ENCODE assay signal across 1 cellular context in genomic region chr17:57033296-57033695, GRCh38.
TF ChIP-seq lines count a peak whose summit lies in the region.

No MANE protein-coding gene starts in this region.

TF ChIP-seq in K562, 482 proteins besides CTCF, POLR2A, EP300 and RAD21:
- TF ChIP-seq MYC (IDR thresholded peaks at IDR 0.05; ENCODE audit: low read depth, low read length) = no peak
- TF ChIP-seq MYC (CRISPR knock-in tag; IDR thresholded peaks at IDR 0.05; ENCODE audit: borderline replicate concordance, low read depth) = no peak
- TF ChIP-seq ZKSCAN8 (CRISPR knock-in tag; IDR thresholded peaks at IDR 0.05) = no peak
- TF ChIP-seq POLR2B (IDR thresholded peaks at IDR 0.05; ENCODE audit: low read depth, partially characterized antibody) = no peak
- TF ChIP-seq ZNF79 (CRISPR knock-in tag; IDR thresholded peaks at IDR 0.05; ENCODE audit: low read depth) = no peak
- TF ChIP-seq EZH2 (IDR thresholded peaks at IDR 0.05; ENCODE audit: borderline replicate concordance, low read depth, low read length) = no peak
- TF ChIP-seq CCAR2 (IDR thresholded peaks at IDR 0.05; ENCODE audit: low read depth, low read length) = no peak
- TF ChIP-seq CREM (IDR thresholded peaks at IDR 0.05; ENCODE audit: low read depth) = no peak
- TF ChIP-seq SLC30A9 (CRISPR knock-in tag; IDR thresholded peaks at IDR 0.05) = no peak
- no peak for TF ChIP-seq YBX1 (IDR thresholded peaks at IDR 0.05)
- TF ChIP-seq TEAD2 (tag; IDR thresholded peaks at IDR 0.05) = no peak
- TF ChIP-seq CBX1 (IDR thresholded peaks at IDR 0.05; ENCODE audit: low read depth) = no peak
TF ChIP-seq in K562: peak in this region for 0.
